Comparison of ENCODE assay signal across 1 cellular context in the genomic region with DNA sequence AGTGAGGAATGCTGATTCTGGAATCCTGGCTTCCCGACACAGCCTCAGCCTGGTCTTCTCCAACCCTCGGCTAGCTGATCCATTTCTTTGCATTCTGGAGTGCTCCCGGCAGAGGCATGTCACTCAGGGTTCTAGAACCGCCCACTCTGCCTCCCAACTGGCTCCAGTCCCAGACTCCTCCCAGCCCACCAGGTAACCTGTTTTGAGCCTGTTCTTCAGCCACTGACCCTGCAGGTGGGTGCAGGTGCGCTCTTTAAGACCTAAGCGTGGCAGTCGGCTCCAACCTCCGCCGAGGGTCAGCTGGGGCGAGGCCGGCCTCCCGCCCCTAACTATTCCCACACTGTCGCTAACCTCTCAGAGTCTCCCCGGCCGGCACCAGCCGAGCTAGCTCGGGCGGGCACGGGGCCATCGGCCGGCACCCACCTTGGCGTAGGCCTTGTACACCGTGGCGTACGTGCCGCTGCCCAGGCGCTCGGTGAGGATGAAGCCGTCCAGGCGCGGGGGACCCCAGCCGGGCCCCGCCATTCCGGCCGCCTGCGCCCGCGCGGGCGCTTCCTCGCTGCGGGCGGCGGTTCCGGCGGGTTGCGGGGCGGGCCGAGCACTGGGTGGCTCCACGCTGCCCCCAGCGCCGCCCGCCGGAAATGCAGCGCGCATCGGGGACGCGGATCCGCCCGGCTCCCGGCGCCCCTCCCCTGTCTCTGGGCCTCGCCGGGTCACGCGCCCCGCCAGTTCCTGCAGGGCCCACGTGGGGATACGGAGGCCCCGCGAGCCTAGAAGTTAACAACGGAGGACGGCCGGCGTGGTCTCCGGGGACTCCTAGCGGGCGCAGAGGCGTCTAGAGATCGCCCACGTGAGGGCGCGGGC.
TF ChIP-seq lines count a peak whose summit lies in the region.

A gene with protein sequence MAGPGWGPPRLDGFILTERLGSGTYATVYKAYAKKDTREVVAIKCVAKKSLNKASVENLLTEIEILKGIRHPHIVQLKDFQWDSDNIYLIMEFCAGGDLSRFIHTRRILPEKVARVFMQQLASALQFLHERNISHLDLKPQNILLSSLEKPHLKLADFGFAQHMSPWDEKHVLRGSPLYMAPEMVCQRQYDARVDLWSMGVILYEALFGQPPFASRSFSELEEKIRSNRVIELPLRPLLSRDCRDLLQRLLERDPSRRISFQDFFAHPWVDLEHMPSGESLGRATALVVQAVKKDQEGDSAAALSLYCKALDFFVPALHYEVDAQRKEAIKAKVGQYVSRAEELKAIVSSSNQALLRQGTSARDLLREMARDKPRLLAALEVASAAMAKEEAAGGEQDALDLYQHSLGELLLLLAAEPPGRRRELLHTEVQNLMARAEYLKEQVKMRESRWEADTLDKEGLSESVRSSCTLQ (minus strand): TSS at position 576 of the 864 bp plus-strand sequence. CDS start 51 bp downstream, at position 525.

TF ChIP-seq in HepG2, 621 proteins besides CTCF, POLR2A, EP300 and RAD21 (continued from another document and continues in another):
- TF ChIP-seq, protein P1, sequence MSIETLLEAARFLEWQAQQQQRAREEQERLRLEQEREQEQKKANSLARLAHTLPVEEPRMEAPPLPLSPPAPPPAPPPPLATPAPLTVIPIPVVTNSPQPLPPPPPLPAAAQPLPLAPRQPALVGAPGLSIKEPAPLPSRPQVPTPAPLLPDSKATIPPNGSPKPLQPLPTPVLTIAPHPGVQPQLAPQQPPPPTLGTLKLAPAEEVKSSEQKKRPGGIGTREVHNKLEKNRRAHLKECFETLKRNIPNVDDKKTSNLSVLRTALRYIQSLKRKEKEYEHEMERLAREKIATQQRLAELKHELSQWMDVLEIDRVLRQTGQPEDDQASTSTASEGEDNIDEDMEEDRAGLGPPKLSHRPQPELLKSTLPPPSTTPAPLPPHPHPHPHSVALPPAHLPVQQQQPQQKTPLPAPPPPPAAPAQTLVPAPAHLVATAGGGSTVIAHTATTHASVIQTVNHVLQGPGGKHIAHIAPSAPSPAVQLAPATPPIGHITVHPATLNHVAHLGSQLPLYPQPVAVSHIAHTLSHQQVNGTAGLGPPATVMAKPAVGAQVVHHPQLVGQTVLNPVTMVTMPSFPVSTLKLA (IDR thresholded peaks at IDR 0.05) = peak; percentile 61
- TF ChIP-seq HOXA7 (CRISPR knock-in tag; IDR thresholded peaks at IDR 0.05) (no peak), MYC (CRISPR knock-in tag; IDR thresholded peaks at IDR 0.05; ENCODE audit: borderline replicate concordance) (peak; percentile 91), DNMT3B (CRISPR knock-in tag; conservative IDR thresholded peaks at IDR 0.05) (no peak), ZNF773 (CRISPR knock-in tag; IDR thresholded peaks at IDR 0.05; ENCODE audit: borderline replicate concordance) (no peak), XBP1 (CRISPR knock-in tag; IDR thresholded peaks at IDR 0.05) (no peak), ZSCAN31 (CRISPR knock-in tag; IDR thresholded peaks at IDR 0.05; ENCODE audit: low read depth) (peak; percentile 83), NR2F2 (IDR thresholded peaks at IDR 0.05; ENCODE audit: borderline replicate concordance, low read depth) (no peak), ZNF703 (CRISPR knock-in tag; IDR thresholded peaks at IDR 0.05; ENCODE audit: borderline replicate concordance) (no peak), PHB2 (IDR thresholded peaks at IDR 0.05; ENCODE audit: partially characterized antibody) (no peak), ZNF605 (CRISPR knock-in tag; IDR thresholded peaks at IDR 0.05) (no peak), AKAP8 (CRISPR knock-in tag; IDR thresholded peaks at IDR 0.05) (peak; percentile 94), RFX1 (IDR thresholded peaks at IDR 0.05) (no peak), RORA (CRISPR knock-in tag; IDR thresholded peaks at IDR 0.05) (no peak), HIVEP1 (CRISPR knock-in tag; IDR thresholded peaks at IDR 0.05) (no peak), HNRNPUL1 (IDR thresholded peaks at IDR 0.05; ENCODE audit: low read depth, low read length) (no peak), HNRNPL (IDR thresholded peaks at IDR 0.05; ENCODE audit: low read depth, low read length) (no peak), CHD4 (IDR thresholded peaks at IDR 0.05; ENCODE audit: borderline replicate concordance, low read length) (no peak), ZNF557 (CRISPR knock-in tag; IDR thresholded peaks at IDR 0.05) (no peak), ZBTB38 (CRISPR knock-in tag; IDR thresholded peaks at IDR 0.05) (peak; percentile 56), PLRG1 (conservative IDR thresholded peaks at IDR 0.05) (no peak), PHF5A (CRISPR knock-in tag; IDR thresholded peaks at IDR 0.05; ENCODE audit: low read depth, unreplicated experiment) (no peak), NR2F1 (CRISPR knock-in tag; IDR thresholded peaks at IDR 0.05) (no peak), ATRX (CRISPR knock-in tag; IDR thresholded peaks at IDR 0.05; ENCODE audit: borderline replicate concordance) (no peak), ZNF317 (CRISPR knock-in tag; IDR thresholded peaks at IDR 0.05) (0 out of 2 replicates have a peak, but pooled peaks have one; percentile 31), MAFF (IDR thresholded peaks at IDR 0.05; ENCODE audit: low read depth, low read length) (no peak), MED13 (CRISPR knock-in tag; IDR thresholded peaks at IDR 0.05) (no peak)
- TF ChIP-seq, protein P2, sequence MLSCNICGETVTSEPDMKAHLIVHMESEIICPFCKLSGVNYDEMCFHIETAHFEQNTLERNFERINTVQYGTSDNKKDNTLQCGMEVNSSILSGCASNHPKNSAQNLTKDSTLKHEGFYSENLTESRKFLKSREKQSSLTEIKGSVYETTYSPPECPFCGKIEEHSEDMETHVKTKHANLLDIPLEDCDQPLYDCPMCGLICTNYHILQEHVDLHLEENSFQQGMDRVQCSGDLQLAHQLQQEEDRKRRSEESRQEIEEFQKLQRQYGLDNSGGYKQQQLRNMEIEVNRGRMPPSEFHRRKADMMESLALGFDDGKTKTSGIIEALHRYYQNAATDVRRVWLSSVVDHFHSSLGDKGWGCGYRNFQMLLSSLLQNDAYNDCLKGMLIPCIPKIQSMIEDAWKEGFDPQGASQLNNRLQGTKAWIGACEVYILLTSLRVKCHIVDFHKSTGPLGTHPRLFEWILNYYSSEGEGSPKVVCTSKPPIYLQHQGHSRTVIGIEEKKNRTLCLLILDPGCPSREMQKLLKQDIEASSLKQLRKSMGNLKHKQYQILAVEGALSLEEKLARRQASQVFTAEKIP (CRISPR knock-in tag; IDR thresholded peaks at IDR 0.05; ENCODE audit: borderline replicate concordance) = no peak
- TF ChIP-seq, protein P3, sequence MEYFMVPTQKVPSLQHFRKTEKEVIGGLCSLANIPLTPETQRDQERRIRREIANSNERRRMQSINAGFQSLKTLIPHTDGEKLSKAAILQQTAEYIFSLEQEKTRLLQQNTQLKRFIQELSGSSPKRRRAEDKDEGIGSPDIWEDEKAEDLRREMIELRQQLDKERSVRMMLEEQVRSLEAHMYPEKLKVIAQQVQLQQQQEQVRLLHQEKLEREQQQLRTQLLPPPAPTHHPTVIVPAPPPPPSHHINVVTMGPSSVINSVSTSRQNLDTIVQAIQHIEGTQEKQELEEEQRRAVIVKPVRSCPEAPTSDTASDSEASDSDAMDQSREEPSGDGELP (IDR thresholded peaks at IDR 0.05; ENCODE audit: borderline replicate concordance, low read depth) = peak; percentile 39; the same call in 1 of the 2 replicates
- TF ChIP-seq, protein P4, sequence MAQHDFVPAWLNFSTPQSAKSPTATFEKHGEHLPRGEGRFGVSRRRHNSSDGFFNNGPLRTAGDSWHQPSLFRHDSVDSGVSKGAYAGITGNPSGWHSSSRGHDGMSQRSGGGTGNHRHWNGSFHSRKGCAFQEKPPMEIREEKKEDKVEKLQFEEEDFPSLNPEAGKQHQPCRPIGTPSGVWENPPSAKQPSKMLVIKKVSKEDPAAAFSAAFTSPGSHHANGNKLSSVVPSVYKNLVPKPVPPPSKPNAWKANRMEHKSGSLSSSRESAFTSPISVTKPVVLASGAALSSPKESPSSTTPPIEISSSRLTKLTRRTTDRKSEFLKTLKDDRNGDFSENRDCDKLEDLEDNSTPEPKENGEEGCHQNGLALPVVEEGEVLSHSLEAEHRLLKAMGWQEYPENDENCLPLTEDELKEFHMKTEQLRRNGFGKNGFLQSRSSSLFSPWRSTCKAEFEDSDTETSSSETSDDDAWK (CRISPR knock-in tag; IDR thresholded peaks at IDR 0.05) = no peak
- TF ChIP-seq, protein P5, sequence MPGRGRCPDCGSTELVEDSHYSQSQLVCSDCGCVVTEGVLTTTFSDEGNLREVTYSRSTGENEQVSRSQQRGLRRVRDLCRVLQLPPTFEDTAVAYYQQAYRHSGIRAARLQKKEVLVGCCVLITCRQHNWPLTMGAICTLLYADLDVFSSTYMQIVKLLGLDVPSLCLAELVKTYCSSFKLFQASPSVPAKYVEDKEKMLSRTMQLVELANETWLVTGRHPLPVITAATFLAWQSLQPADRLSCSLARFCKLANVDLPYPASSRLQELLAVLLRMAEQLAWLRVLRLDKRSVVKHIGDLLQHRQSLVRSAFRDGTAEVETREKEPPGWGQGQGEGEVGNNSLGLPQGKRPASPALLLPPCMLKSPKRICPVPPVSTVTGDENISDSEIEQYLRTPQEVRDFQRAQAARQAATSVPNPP (CRISPR knock-in tag; IDR thresholded peaks at IDR 0.05) = peak; percentile 77; the same call in 1 of the 2 replicates
- TF ChIP-seq, protein P6, sequence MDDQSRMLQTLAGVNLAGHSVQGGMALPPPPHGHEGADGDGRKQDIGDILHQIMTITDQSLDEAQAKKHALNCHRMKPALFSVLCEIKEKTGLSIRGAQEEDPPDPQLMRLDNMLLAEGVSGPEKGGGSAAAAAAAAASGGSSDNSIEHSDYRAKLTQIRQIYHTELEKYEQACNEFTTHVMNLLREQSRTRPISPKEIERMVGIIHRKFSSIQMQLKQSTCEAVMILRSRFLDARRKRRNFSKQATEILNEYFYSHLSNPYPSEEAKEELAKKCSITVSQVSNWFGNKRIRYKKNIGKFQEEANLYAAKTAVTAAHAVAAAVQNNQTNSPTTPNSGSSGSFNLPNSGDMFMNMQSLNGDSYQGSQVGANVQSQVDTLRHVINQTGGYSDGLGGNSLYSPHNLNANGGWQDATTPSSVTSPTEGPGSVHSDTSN (CRISPR knock-in tag; IDR thresholded peaks at IDR 0.05; ENCODE audit: borderline replicate concordance) = peak; percentile 55; the same call in 1 of the 2 replicates
- TF ChIP-seq, protein P7, sequence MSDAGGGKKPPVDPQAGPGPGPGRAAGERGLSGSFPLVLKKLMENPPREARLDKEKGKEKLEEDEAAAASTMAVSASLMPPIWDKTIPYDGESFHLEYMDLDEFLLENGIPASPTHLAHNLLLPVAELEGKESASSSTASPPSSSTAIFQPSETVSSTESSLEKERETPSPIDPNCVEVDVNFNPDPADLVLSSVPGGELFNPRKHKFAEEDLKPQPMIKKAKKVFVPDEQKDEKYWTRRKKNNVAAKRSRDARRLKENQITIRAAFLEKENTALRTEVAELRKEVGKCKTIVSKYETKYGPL (CRISPR knock-in tag; IDR thresholded peaks at IDR 0.05) = no peak
- TF ChIP-seq, protein P8, sequence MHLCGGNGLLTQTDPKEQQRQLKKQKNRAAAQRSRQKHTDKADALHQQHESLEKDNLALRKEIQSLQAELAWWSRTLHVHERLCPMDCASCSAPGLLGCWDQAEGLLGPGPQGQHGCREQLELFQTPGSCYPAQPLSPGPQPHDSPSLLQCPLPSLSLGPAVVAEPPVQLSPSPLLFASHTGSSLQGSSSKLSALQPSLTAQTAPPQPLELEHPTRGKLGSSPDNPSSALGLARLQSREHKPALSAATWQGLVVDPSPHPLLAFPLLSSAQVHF (CRISPR knock-in tag; IDR thresholded peaks at IDR 0.05) = no peak
- TF ChIP-seq, protein P9, sequence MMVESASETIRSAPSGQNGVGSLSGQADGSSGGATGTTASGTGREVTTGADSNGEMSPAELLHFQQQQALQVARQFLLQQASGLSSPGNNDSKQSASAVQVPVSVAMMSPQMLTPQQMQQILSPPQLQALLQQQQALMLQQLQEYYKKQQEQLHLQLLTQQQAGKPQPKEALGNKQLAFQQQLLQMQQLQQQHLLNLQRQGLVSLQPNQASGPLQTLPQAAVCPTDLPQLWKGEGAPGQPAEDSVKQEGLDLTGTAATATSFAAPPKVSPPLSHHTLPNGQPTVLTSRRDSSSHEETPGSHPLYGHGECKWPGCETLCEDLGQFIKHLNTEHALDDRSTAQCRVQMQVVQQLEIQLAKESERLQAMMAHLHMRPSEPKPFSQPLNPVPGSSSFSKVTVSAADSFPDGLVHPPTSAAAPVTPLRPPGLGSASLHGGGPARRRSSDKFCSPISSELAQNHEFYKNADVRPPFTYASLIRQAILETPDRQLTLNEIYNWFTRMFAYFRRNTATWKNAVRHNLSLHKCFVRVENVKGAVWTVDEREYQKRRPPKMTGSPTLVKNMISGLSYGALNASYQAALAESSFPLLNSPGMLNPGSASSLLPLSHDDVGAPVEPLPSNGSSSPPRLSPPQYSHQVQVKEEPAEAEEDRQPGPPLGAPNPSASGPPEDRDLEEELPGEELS (CRISPR knock-in tag; IDR thresholded peaks at IDR 0.05) = no peak
- TF ChIP-seq, protein P10, sequence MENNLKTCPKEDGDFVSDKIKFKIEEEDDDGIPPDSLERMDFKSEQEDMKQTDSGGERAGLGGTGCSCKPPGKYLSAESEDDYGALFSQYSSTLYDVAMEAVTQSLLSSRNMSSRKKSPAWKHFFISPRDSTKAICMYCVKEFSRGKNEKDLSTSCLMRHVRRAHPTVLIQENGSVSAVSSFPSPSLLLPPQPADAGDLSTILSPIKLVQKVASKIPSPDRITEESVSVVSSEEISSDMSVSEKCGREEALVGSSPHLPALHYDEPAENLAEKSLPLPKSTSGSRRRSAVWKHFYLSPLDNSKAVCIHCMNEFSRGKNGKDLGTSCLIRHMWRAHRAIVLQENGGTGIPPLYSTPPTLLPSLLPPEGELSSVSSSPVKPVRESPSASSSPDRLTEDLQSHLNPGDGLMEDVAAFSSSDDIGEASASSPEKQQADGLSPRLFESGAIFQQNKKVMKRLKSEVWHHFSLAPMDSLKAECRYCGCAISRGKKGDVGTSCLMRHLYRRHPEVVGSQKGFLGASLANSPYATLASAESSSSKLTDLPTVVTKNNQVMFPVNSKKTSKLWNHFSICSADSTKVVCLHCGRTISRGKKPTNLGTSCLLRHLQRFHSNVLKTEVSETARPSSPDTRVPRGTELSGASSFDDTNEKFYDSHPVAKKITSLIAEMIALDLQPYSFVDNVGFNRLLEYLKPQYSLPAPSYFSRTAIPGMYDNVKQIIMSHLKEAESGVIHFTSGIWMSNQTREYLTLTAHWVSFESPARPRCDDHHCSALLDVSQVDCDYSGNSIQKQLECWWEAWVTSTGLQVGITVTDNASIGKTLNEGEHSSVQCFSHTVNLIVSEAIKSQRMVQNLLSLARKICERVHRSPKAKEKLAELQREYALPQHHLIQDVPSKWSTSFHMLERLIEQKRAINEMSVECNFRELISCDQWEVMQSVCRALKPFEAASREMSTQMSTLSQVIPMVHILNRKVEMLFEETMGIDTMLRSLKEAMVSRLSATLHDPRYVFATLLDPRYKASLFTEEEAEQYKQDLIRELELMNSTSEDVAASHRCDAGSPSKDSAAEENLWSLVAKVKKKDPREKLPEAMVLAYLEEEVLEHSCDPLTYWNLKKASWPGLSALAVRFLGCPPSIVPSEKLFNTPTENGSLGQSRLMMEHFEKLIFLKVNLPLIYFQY (CRISPR knock-in tag; IDR thresholded peaks at IDR 0.05; ENCODE audit: borderline replicate concordance) = peak; percentile 85; the same call in 1 of the 2 replicates
